ENCODE assay signal across 19 cellular contexts in genomic region chr18:79869591-79870368, GRCh38.
DNase-seq lines count a peak whose midpoint lies in the region; ATAC-seq and TF ChIP-seq lines count a peak whose summit lies in the region.
"Had no signal": no experiment of that assay in that cellular context is flagged by ENCODE, and none has a peak within 500 bp of the region (broad histone marks: within the 10 kb centered on the region; RNA-seq: fewer than 3 reads in every experiment).

No MANE protein-coding gene starts in this region.

- no peaks in the 10 kb centered on the region for H3K36me3 Mint-ChIP-seq in activated T-cell treated with anti-CD3 and anti-CD28 coated beads, Interleukin-2, amount 50 U/mL, for 24 hours (ENCODE audit: low read depth)
- H3K36me3 Mint-ChIP-seq in activated T-cell treated with anti-CD3 and anti-CD28 coated beads, Interleukin-2, amount 50 U/mL, for 4 hours (ENCODE audit: insufficient read depth), result no peaks in the 10 kb centered on the region
- H3K36me3 Mint-ChIP-seq: CD4-positive, alpha-beta memory T cell had no signal

- peaks cover 0 to 6% (median 0%) of the 10 kb centered on the region in 6 donors for H3K4me1 ChIP-seq in spleen
- H3K4me1 ChIP-seq: BE2C, Peyer's patch had no signal

- no peaks in the 10 kb centered on the region for H3K9me3 ChIP-seq in spleen
- H3K9me3 ChIP-seq: BE2C, Peyer's patch had no signal

- TF ChIP-seq POLR2A in spleen (IDR thresholded peaks at IDR 0.05), result no peak

- H3K4me3 ChIP-seq in H7 (ENCODE audit: insufficient read depth, low read depth, low read length) (no peak overlapping the region), spleen (no peak overlapping the region)
- H3K4me3 ChIP-seq: K562, Peyer's patch had no signal

- H3K4me1 Mint-ChIP-seq in activated T-cell treated with anti-CD3 and anti-CD28 coated beads, Interleukin-2, amount 50 U/mL, for 24 hours (ENCODE audit: low read depth), result no peaks in the 10 kb centered on the region
- no peaks in the 10 kb centered on the region for H3K4me1 Mint-ChIP-seq in activated T-cell treated with anti-CD3 and anti-CD28 coated beads, Interleukin-2, amount 50 U/mL, for 4 hours (ENCODE audit: low read depth)
- H3K4me1 Mint-ChIP-seq: CD4-positive, alpha-beta memory T cell had no signal

- WGBS in spleen, 5 donors, result 81 to 88% (median 84%) methylated on average over 28 to 34 of the region's 34 CpGs

- intact Hi-C loops in spleen (cut with DNase I; ENCODE audit: low total_unique reads), result no loop called here

- H3K36me3 ChIP-seq in H7 (replicated peaks; ENCODE audit: control insufficient read depth, insufficient read depth, low read length), result no peaks in the 10 kb centered on the region
- no peaks in the 10 kb centered on the region for H3K36me3 ChIP-seq in spleen
- H3K36me3 ChIP-seq: BE2C, Peyer's patch had no signal

- H3K27me3 ChIP-seq in H7 (ENCODE audit: control insufficient read depth, insufficient read depth, low read length) (no peaks in the 10 kb centered on the region), spleen (replicated peaks in 1 of 7) (peaks cover 0 to 24% (median 0%) of the 10 kb centered on the region in 7 donors)
- H3K27me3 ChIP-seq: BE2C, Peyer's patch had no signal

- no peak for TF ChIP-seq CTCF in spleen (IDR thresholded peaks at IDR 0.05 in 8 of 11, conservative IDR thresholded peaks at IDR 0.05 in 3 of 11)

- peaks cover 2% of the 10 kb centered on the region for H3K27me3 Mint-ChIP-seq in activated T-cell treated with anti-CD3 and anti-CD28 coated beads, Interleukin-2, amount 50 U/mL, for 24 hours
- H3K27me3 Mint-ChIP-seq in activated T-cell treated with anti-CD3 and anti-CD28 coated beads, Interleukin-2, amount 50 U/mL, for 4 hours (ENCODE audit: low read depth), result no peaks in the 10 kb centered on the region
- H3K27me3 Mint-ChIP-seq: CD4-positive, alpha-beta memory T cell had no signal

- peak; percentile 16 for DNase-seq in activated T-cell treated with anti-CD3 and anti-CD28 coated beads, Interleukin-2, amount 50 U/mL, for 24 hours
- DNase-seq in activated T-cell treated with anti-CD3 and anti-CD28 coated beads, Interleukin-2, amount 50 U/mL, for 4 hours, result no peak
- DNase-seq in H7 (peak; percentile 36), islet precursor cell (peak; percentile 40), spleen (peak; percentile 67), iPS-NIHi11 (ENCODE audit: low spot score) (no peak), T1000 (lab: John Stamatoyannopoulos, UW) (no peak)
- DNase-seq in stimulated activated CD4-positive, alpha-beta T cell treated with anti-CD3 and anti-CD28 coated beads, Interleukin-1b, Interleukin-23, amount 100 ng/mL, for 48 hours, result no peak
- DNase-seq: BE2C; CD4-positive, alpha-beta memory T cell; DMS153; GDM1; HFFc6; NCI-H2081; NCI-H2171 treated with DMSO at 0.1 percent for 48 hours; NCI-H748 treated with DMSO at 0.1 percent for 48 hours; NK-92 treated with Interleukin-12 subunit alpha and Interleukin-12 subunit beta, amount 100 ng/mL, for 24 hours had no signal

- H3K4me3 Mint-ChIP-seq in activated T-cell treated with anti-CD3 and anti-CD28 coated beads, Interleukin-2, amount 50 U/mL, for 24 hours, result no peak overlapping the region
- no peak overlapping the region for H3K4me3 Mint-ChIP-seq in activated T-cell treated with anti-CD3 and anti-CD28 coated beads, Interleukin-2, amount 50 U/mL, for 4 hours
- H3K4me3 Mint-ChIP-seq: CD4-positive, alpha-beta memory T cell; HFFc6 had no signal

- H3K9me3 Mint-ChIP-seq in activated T-cell treated with anti-CD3 and anti-CD28 coated beads, Interleukin-2, amount 50 U/mL, for 24 hours, result no peaks in the 10 kb centered on the region
- no peaks in the 10 kb centered on the region for H3K9me3 Mint-ChIP-seq in activated T-cell treated with anti-CD3 and anti-CD28 coated beads, Interleukin-2, amount 50 U/mL, for 4 hours
- H3K9me3 Mint-ChIP-seq: CD4-positive, alpha-beta memory T cell had no signal

- no peak overlapping the region for H3K27ac Mint-ChIP-seq in activated T-cell treated with anti-CD3 and anti-CD28 coated beads, Interleukin-2, amount 50 U/mL, for 24 hours
- H3K27ac Mint-ChIP-seq: CD4-positive, alpha-beta memory T cell; HFFc6 had no signal

- ATAC-seq in activated T-cell treated with anti-CD3 and anti-CD28 coated beads, Interleukin-2, amount 50 U/mL, for 4 hours, result no peak

- no peak overlapping the region for H3K27ac ChIP-seq in spleen
- H3K27ac ChIP-seq: Peyer's patch had no signal

Comparison
In these comparisons a context has a peak if more than half of its experiments do, and no peak if none do; other contexts are left out.
1. DNase-seq: peak in activated T-cell treated with anti-CD3 and anti-CD28 coated beads, Interleukin-2, amount 50 U/mL, for 24 hours (single experiment), H7 (single experiment), islet precursor cell (single experiment) and spleen (single experiment); none in activated T-cell treated with anti-CD3 and anti-CD28 coated beads, Interleukin-2, amount 50 U/mL, for 4 hours (single experiment), iPS-NIHi11 (single experiment), stimulated activated CD4-positive, alpha-beta T cell treated with anti-CD3 and anti-CD28 coated beads, Interleukin-1b, Interleukin-23, amount 100 ng/mL, for 48 hours (single experiment) and T1000 (single experiment).